Comparison of ENCODE assay signal across 19 cellular contexts in genomic region chr3:175260145-175260794, GRCh38.
DNase-seq lines count a peak whose midpoint lies in the region; ATAC-seq and TF ChIP-seq lines count a peak whose summit lies in the region.
"Had no signal": no experiment of that assay in that cellular context is flagged by ENCODE, and none has a peak within 500 bp of the region (broad histone marks: within the 10 kb centered on the region; RNA-seq: fewer than 3 reads in every experiment).

No MANE protein-coding gene starts in this region.

- no peaks in the 10 kb centered on the region for H3K9me3 ChIP-seq in HCT116 (ENCODE audit: control insufficient read depth in 1 of 2, insufficient read depth in 1 of 2, low read depth in 1 of 2, low read length in 2 of 2)
- H3K9me3 ChIP-seq: colonic mucosa had no signal

- CTCF ChIA-PET in HCT116 (lab: Charles Lee) = no interaction called here

- no peaks in the 10 kb centered on the region for H3K4me1 ChIP-seq in HCT116 (ENCODE audit: control insufficient read depth in 1 of 2, insufficient read depth in 2 of 2, low read length in 2 of 2)
- H3K4me1 ChIP-seq: colonic mucosa had no signal

- TF ChIP-seq CTCF in HCT116 (IDR thresholded peaks at IDR 0.05 in 2 of 3, conservative IDR thresholded peaks at IDR 0.05 in 1 of 3; ENCODE audit: borderline replicate concordance in 1 of 3, insufficient read depth in 1 of 3, low read depth in 2 of 3, low read length in 2 of 3) = no peak

- H3K79me2 ChIP-seq in HCT116 (ENCODE audit: insufficient read depth, low read length) = no peaks in the 10 kb centered on the region

- DNase-seq in A172 (ENCODE audit: low spot score) = peak; percentile 45
- DNase-seq in HCT116 (ENCODE audit: low read depth, low spot score) = no peak
- peak; percentile 51 for DNase-seq in astrocyte of the hippocampus (ENCODE audit: low read depth, low spot score)
- peak; percentile 76 for DNase-seq in iris pigment epithelial cell (ENCODE audit: low read depth)
- DNase-seq in stimulated activated naive CD8-positive, alpha-beta T cell treated with anti-CD3 and anti-CD28 coated beads, Interleukin-15, amount 100 ng/mL, for 72 hours = no peak
- no peak for DNase-seq in cerebellum (ENCODE audit: low spot score)
- no peak for DNase-seq in left colon
- DNase-seq: activated CD4-positive, alpha-beta T cell treated with anti-CD3 and anti-CD28 coated beads, Interleukin-2, amount 10 ng/mL, durations not matched to agents 7 days and 5 days; activated naive CD8-positive, alpha-beta T cell treated with anti-CD3 and anti-CD28 coated beads, Interleukin-2, amount 10 ng/mL, durations not matched to agents 7 days and 5 days; activated T-cell treated with anti-CD3 and anti-CD28 coated beads, Interleukin-2, amount 50 U/mL, for 1 hour; colonic mucosa; GOT3; naive B cell; NCI-H1048; NK-92 treated with Interleukin-12 subunit alpha and Interleukin-12 subunit beta, amount 100 ng/mL, for 24 hours; SIG-M5; T1000 had no signal

- no peak for TF ChIP-seq POLR2A in HCT116 (IDR thresholded peaks at IDR 0.05; ENCODE audit: borderline replicate concordance, extremely low read depth, insufficient read depth, insufficient read length)

- POLR2A ChIA-PET in HCT116 (lab: Charles Lee) = no interaction called here

- H3K4me1 Mint-ChIP-seq in stimulated activated naive CD8-positive, alpha-beta T cell treated with anti-CD3 and anti-CD28 coated beads, Interleukin-15, amount 100 ng/mL, for 72 hours = no peaks in the 10 kb centered on the region
- H3K4me1 Mint-ChIP-seq: activated CD4-positive, alpha-beta T cell treated with anti-CD3 and anti-CD28 coated beads, Interleukin-2, amount 10 ng/mL, durations not matched to agents 7 days and 5 days; activated naive CD8-positive, alpha-beta T cell treated with anti-CD3 and anti-CD28 coated beads, Interleukin-2, amount 10 ng/mL, durations not matched to agents 7 days and 5 days; naive B cell had no signal

- ATAC-seq in HCT116 = no peak
- no peak for ATAC-seq in stimulated activated naive CD8-positive, alpha-beta T cell treated with anti-CD3 and anti-CD28 coated beads, Interleukin-15, amount 100 ng/mL, for 72 hours
- ATAC-seq in left colon = no peak
- no peak for ATAC-seq in HG03175 (IDR thresholded peaks at IDR 0.05; ENCODE audit: unreplicated experiment)

- RAD21 ChIA-PET in HCT116 (lab: Charles Lee; ENCODE audit: low non-redundant PET in 1 of 2, low total read pairs in 2 of 2, uncharacterized antibody in 2 of 2, unreplicated experiment in 2 of 2) = no interaction called here

- H3K4me3 ChIP-seq in HCT116 (replicated peaks in 1 of 2; ENCODE audit: low read depth in 1 of 2, low read length in 2 of 2) = no peak overlapping the region
- H3K4me3 ChIP-seq: colonic mucosa had no signal

- intact Hi-C loops in HCT116 (cut with micrococcal nuclease) = no loop called here
- intact Hi-C loops in left colon (cut with DNase I, micrococcal nuclease) = no loop called here

- TF ChIP-seq RAD21 in HCT116 (IDR thresholded peaks at IDR 0.05; ENCODE audit: low read depth) = no peak

- H3K36me3 ChIP-seq in HCT116 (ENCODE audit: control insufficient read depth in 1 of 2, insufficient read depth in 2 of 2, low read length in 2 of 2) = no peaks in the 10 kb centered on the region
- H3K36me3 ChIP-seq: colonic mucosa had no signal

- no peaks in the 10 kb centered on the region for H3K9me2 ChIP-seq in HCT116 (ENCODE audit: insufficient read depth)

- H3K27me3 Mint-ChIP-seq in stimulated activated naive CD8-positive, alpha-beta T cell treated with anti-CD3 and anti-CD28 coated beads, Interleukin-15, amount 100 ng/mL, for 72 hours = no peaks in the 10 kb centered on the region
- H3K27me3 Mint-ChIP-seq: activated CD4-positive, alpha-beta T cell treated with anti-CD3 and anti-CD28 coated beads, Interleukin-2, amount 10 ng/mL, durations not matched to agents 7 days and 5 days; activated naive CD8-positive, alpha-beta T cell treated with anti-CD3 and anti-CD28 coated beads, Interleukin-2, amount 10 ng/mL, durations not matched to agents 7 days and 5 days; naive B cell; progenitor cell of endocrine pancreas had no signal

- BruUV-seq in HCT116 (replicated peaks; lab: Mats Ljungman, UMichigan) = no TSS peak

- H3K9me3 Mint-ChIP-seq in stimulated activated naive CD8-positive, alpha-beta T cell treated with anti-CD3 and anti-CD28 coated beads, Interleukin-15, amount 100 ng/mL, for 72 hours = no peaks in the 10 kb centered on the region
- H3K9me3 Mint-ChIP-seq: activated CD4-positive, alpha-beta T cell treated with anti-CD3 and anti-CD28 coated beads, Interleukin-2, amount 10 ng/mL, durations not matched to agents 7 days and 5 days; activated naive CD8-positive, alpha-beta T cell treated with anti-CD3 and anti-CD28 coated beads, Interleukin-2, amount 10 ng/mL, durations not matched to agents 7 days and 5 days; naive B cell had no signal

- no peak overlapping the region for H3K4me3 Mint-ChIP-seq in stimulated activated naive CD8-positive, alpha-beta T cell treated with anti-CD3 and anti-CD28 coated beads, Interleukin-15, amount 100 ng/mL, for 72 hours
- H3K4me3 Mint-ChIP-seq: activated CD4-positive, alpha-beta T cell treated with anti-CD3 and anti-CD28 coated beads, Interleukin-2, amount 10 ng/mL, durations not matched to agents 7 days and 5 days; activated naive CD8-positive, alpha-beta T cell treated with anti-CD3 and anti-CD28 coated beads, Interleukin-2, amount 10 ng/mL, durations not matched to agents 7 days and 5 days; naive B cell had no signal

- no peaks in the 10 kb centered on the region; the same call in 1 of the 2 replicates for H4K20me1 ChIP-seq in HCT116 (ENCODE audit: insufficient read depth)

- peak overlapping the region; percentile 52 for H2AFZ ChIP-seq in HCT116 (ENCODE audit: low read depth, low read length, poor library complexity, severe bottlenecking)

- no peak overlapping the region for H3K27ac Mint-ChIP-seq in stimulated activated naive CD8-positive, alpha-beta T cell treated with anti-CD3 and anti-CD28 coated beads, Interleukin-15, amount 100 ng/mL, for 72 hours
- H3K27ac Mint-ChIP-seq: activated CD4-positive, alpha-beta T cell treated with anti-CD3 and anti-CD28 coated beads, Interleukin-2, amount 10 ng/mL, durations not matched to agents 7 days and 5 days; activated naive CD8-positive, alpha-beta T cell treated with anti-CD3 and anti-CD28 coated beads, Interleukin-2, amount 10 ng/mL, durations not matched to agents 7 days and 5 days; naive B cell; progenitor cell of endocrine pancreas had no signal

- no peak overlapping the region for H3K27ac ChIP-seq in HCT116 (ENCODE audit: low read depth, low read length)
- H3K27ac ChIP-seq: colonic mucosa had no signal

- H3K27me3 ChIP-seq in HCT116 (ENCODE audit: insufficient read depth, low read length) = no peaks in the 10 kb centered on the region
- H3K27me3 ChIP-seq: colonic mucosa had no signal

- H3K4me2 ChIP-seq in HCT116 (ENCODE audit: low read length) = no peak overlapping the region

- no peak overlapping the region for H3K9ac ChIP-seq in HCT116 (ENCODE audit: low read length)

TF ChIP-seq in HCT116, 20 proteins besides CTCF, POLR2A, EP300 and RAD21:
- TF ChIP-seq REST (IDR thresholded peaks at IDR 0.05; ENCODE audit: low read depth) (no peak), SIN3A (IDR thresholded peaks at IDR 0.05; ENCODE audit: low read depth) (no peak), FOSL1 (IDR thresholded peaks at IDR 0.05; ENCODE audit: low read depth) (peak; percentile 30; the same call in 1 of the 2 replicates)

Comparison
In these comparisons a context has a peak if more than half of its experiments do, and no peak if none do; other contexts are left out.
1. DNase-seq: peak in A172 (single experiment), astrocyte of the hippocampus (single experiment) and iris pigment epithelial cell (single experiment); none in HCT116 (single experiment), stimulated activated naive CD8-positive, alpha-beta T cell treated with anti-CD3 and anti-CD28 coated beads, Interleukin-15, amount 100 ng/mL, for 72 hours (0 of 2), cerebellum (single experiment) and left colon (0 of 2).